Comparison of ENCODE assay signal across 22 cellular contexts in genomic region chr15:58369956-58370355, GRCh38.
"Had no signal": no experiment of that assay in that cellular context is flagged by ENCODE, and none has a peak within 500 bp of the region (broad histone marks: within the 10 kb centered on the region; RNA-seq: fewer than 3 reads in every experiment).

No MANE protein-coding gene starts in this region.

- DNase-seq: activated CD4-positive, CD25-positive, alpha-beta regulatory T cell treated with anti-CD3 and anti-CD28 coated beads, Interleukin-2, amount 50 U/mL, for 72 hours; activated naive CD4-positive, alpha-beta T cell; amygdala; effector CD4-positive, alpha-beta T cell; heart right ventricle; islet precursor cell; left cardiac atrium; mesendoderm; occipital lobe; posterior cingulate gyrus; right lobe of liver; stimulated activated CD4-positive, alpha-beta T cell treated with anti-CD3 and anti-CD28 coated beads, Interleukin-15, amount 100 ng/mL, for 24 hours; stimulated activated CD8-positive, alpha-beta memory T cell treated with anti-CD3 and anti-CD28 coated beads, Interleukin-4, amount 100 ng/mL, for 48 hours; upper lobe of right lung; WERI-Rb-1 had no signal

- H3K27ac Mint-ChIP-seq: activated CD8-positive, alpha-beta T cell treated with anti-CD3 and anti-CD28 coated beads for 36 hours; dendritic cell treated with granulocyte-macrophage colony-stimulating factor and Interleukin-4, amounts not matched to agents 40 ng/mL and 50 ng/mL, for 4 days had no signal

- H3K9me3 ChIP-seq: right lobe of liver, thoracic aorta, upper lobe of right lung had no signal

- H3K4me3 ChIP-seq: cardiac muscle cell, heart right ventricle, mucosa of descending colon, thoracic aorta, upper lobe of right lung had no signal

- H3K27me3 ChIP-seq: cardiac muscle cell, heart right ventricle, right lobe of liver, upper lobe of right lung had no signal

- H3K27me3 Mint-ChIP-seq: activated naive CD8-positive, alpha-beta T cell; dendritic cell treated with granulocyte-macrophage colony-stimulating factor and Interleukin-4, amounts not matched to agents 40 ng/mL and 50 ng/mL, for 4 days had no signal

- H3K4me3 Mint-ChIP-seq: dendritic cell treated with granulocyte-macrophage colony-stimulating factor and Interleukin-4, amounts not matched to agents 40 ng/mL and 50 ng/mL, for 4 days; neural crest cell had no signal

- H3K36me3 ChIP-seq: cardiac muscle cell, heart right ventricle, right lobe of liver, thoracic aorta, upper lobe of right lung, WERI-Rb-1 had no signal

- H3K36me3 Mint-ChIP-seq: activated naive CD8-positive, alpha-beta T cell had no signal

- H3K4me1 Mint-ChIP-seq: neural crest cell had no signal

- H3K4me1 ChIP-seq: heart right ventricle, upper lobe of right lung had no signal

- H3K27ac ChIP-seq: cardiac muscle cell, heart right ventricle, right lobe of liver, thoracic aorta, upper lobe of right lung, WERI-Rb-1 had no signal
